ENCODE assay signal across 8 cellular contexts in genomic region chr5:159098285-159099048, GRCh38. TPM values are rescaled to one million over a fixed set of nuclear protein-coding genes. Genes with fewer than 3 reads are reported as not detected.
DNase-seq lines count a peak whose midpoint lies in the region; ATAC-seq and TF ChIP-seq lines count a peak whose summit lies in the region.

No MANE protein-coding gene starts in this region.

- H3K4me3 ChIP-seq in testis, result peak overlapping the region; percentile 64 to 73

- peaks cover 25% of the 10 kb centered on the region for H3K4me1 Mint-ChIP-seq in T-helper 1 cell treated with Interleukin-12 subunit alpha and Interleukin-12 subunit beta and Interleukin-4 antibody, amounts not matched to agents 30 μg/mL and 1 μg/mL, for 36 hours (ENCODE audit: low read depth)
- H3K4me1 Mint-ChIP-seq in activated naive CD8-positive, alpha-beta T cell treated with anti-CD3 and anti-CD28 coated beads, Interleukin-2, amount 10 ng/mL, durations not matched to agents 7 days and 5 days, result peaks cover 29% of the 10 kb centered on the region

- no peak for TF ChIP-seq POLR2A in testis (IDR thresholded peaks at IDR 0.05)

- peak overlapping the region; percentile 82 for H3K27ac Mint-ChIP-seq in T-helper 1 cell treated with Interleukin-12 subunit alpha and Interleukin-12 subunit beta and Interleukin-4 antibody, amounts not matched to agents 30 μg/mL and 1 μg/mL, for 36 hours
- H3K27ac Mint-ChIP-seq in activated naive CD8-positive, alpha-beta T cell treated with anti-CD3 and anti-CD28 coated beads, Interleukin-2, amount 10 ng/mL, durations not matched to agents 7 days and 5 days, result peak overlapping the region; percentile 35

- H3K9me3 Mint-ChIP-seq in T-helper 1 cell treated with Interleukin-12 subunit alpha and Interleukin-12 subunit beta and Interleukin-4 antibody, amounts not matched to agents 30 μg/mL and 1 μg/mL, for 36 hours, result no peaks in the 10 kb centered on the region
- H3K9me3 Mint-ChIP-seq in activated naive CD8-positive, alpha-beta T cell treated with anti-CD3 and anti-CD28 coated beads, Interleukin-2, amount 10 ng/mL, durations not matched to agents 7 days and 5 days, result no peaks in the 10 kb centered on the region

- TF ChIP-seq CTCF in testis (IDR thresholded peaks at IDR 0.05) (no peak), GM10248 (IDR thresholded peaks at IDR 0.05; ENCODE audit: control extremely low read depth, extremely low read depth, low read depth, missing control alignments) (no peak)

- peak overlapping the region; percentile 85 for H3K4me3 Mint-ChIP-seq in T-helper 1 cell treated with Interleukin-12 subunit alpha and Interleukin-12 subunit beta and Interleukin-4 antibody, amounts not matched to agents 30 μg/mL and 1 μg/mL, for 36 hours
- H3K4me3 Mint-ChIP-seq in activated naive CD8-positive, alpha-beta T cell treated with anti-CD3 and anti-CD28 coated beads, Interleukin-2, amount 10 ng/mL, durations not matched to agents 7 days and 5 days, result peak overlapping the region; percentile 84

- CTCF ChIA-PET in GM10248 (lab: Yijun Ruan, JAX), result interaction anchor here (1.1 to 1.2 kb wide), 2 partner anchors 8 to 403 kb away, joined by 3 to 4 read pairs; no protein-coding TSS in a partner anchor

- H3K27ac ChIP-seq in testis, result peak overlapping the region; percentile 93 to 95

- no peaks in the 10 kb centered on the region for H3K27me3 ChIP-seq in testis

- DNase-seq in T-helper 1 cell (no peak), left kidney (ENCODE audit: low read depth, low spot score) (peak; percentile 16), testis (no peak), GM10248 (ENCODE audit: extremely low spot score) (no peak), NCI-H446 treated with DMSO at 0.1 percent for 48 hours (lab: John Stamatoyannopoulos, UW) (no peak), NCI-H226 (no peak)
- DNase-seq in activated naive CD8-positive, alpha-beta T cell treated with anti-CD3 and anti-CD28 coated beads, Interleukin-2, amount 10 ng/mL, durations not matched to agents 7 days and 5 days, result no peak

- H3K27me3 Mint-ChIP-seq in T-helper 1 cell treated with Interleukin-12 subunit alpha and Interleukin-12 subunit beta and Interleukin-4 antibody, amounts not matched to agents 30 μg/mL and 1 μg/mL, for 36 hours (ENCODE audit: low read depth), result peaks cover 90% of the 10 kb centered on the region
- peaks cover 62% of the 10 kb centered on the region for H3K27me3 Mint-ChIP-seq in activated naive CD8-positive, alpha-beta T cell treated with anti-CD3 and anti-CD28 coated beads, Interleukin-2, amount 10 ng/mL, durations not matched to agents 7 days and 5 days

- H3K36me3 ChIP-seq in testis (ENCODE audit: low read depth, missing control alignments), result no peaks in the 10 kb centered on the region

- 4 to 8% methylated on average over 8 of the region's 9 CpGs for WGBS in testis, 2 donors

- no peaks in the 10 kb centered on the region for H3K9me3 ChIP-seq in testis

- POLR2A ChIA-PET in activated naive CD8-positive, alpha-beta T cell treated with anti-CD3 and anti-CD28 coated beads, Interleukin-2, amount 10 ng/mL, durations not matched to agents 7 days and 5 days (lab: Charles Lee), result interaction anchor here (1.1 kb wide), 1 partner anchor 8 kb away, joined by 3 read pairs; no protein-coding TSS in a partner anchor
- POLR2A ChIA-PET in GM10248 (lab: Yijun Ruan, JAX), result no interaction called here

- H3K4me1 ChIP-seq in testis, result peaks cover 9% of the 10 kb centered on the region

- intact Hi-C loops in testis (cut with DNase I; ENCODE audit: low total_unique reads), result no loop called here

- no peak for ATAC-seq in activated naive CD8-positive, alpha-beta T cell treated with anti-CD3 and anti-CD28 coated beads, Interleukin-2, amount 10 ng/mL, durations not matched to agents 7 days and 5 days (ENCODE audit: low read depth)

- peaks cover 2% of the 10 kb centered on the region for H3K36me3 Mint-ChIP-seq in T-helper 1 cell treated with Interleukin-12 subunit alpha and Interleukin-12 subunit beta and Interleukin-4 antibody, amounts not matched to agents 30 μg/mL and 1 μg/mL, for 36 hours (ENCODE audit: low read depth)
- H3K36me3 Mint-ChIP-seq in activated naive CD8-positive, alpha-beta T cell treated with anti-CD3 and anti-CD28 coated beads, Interleukin-2, amount 10 ng/mL, durations not matched to agents 7 days and 5 days, result no peaks in the 10 kb centered on the region

RNA-seq across cellular contexts. Expression of gene EBF1, which starts 1.2 kb away (rescaled TPM):
- under 1 TPM; 0.17 to 0.48 TPM for total RNA-seq in activated naive CD8-positive, alpha-beta T cell treated with anti-CD3 and anti-CD28 coated beads, Interleukin-2, amount 10 ng/mL, durations not matched to agents 7 days and 5 days
- 10 to 100 TPM; 18.8 to 23.5 TPM for total RNA-seq in testis
- 9.9 TPM for polyA plus RNA-seq in testis (ENCODE audit: insufficient read depth, low read depth, low replicate concordance)

Comparison
In these comparisons a context has a peak if more than half of its experiments do, and no peak if none do; other contexts are left out.
1. RNA of gene EBF1, which starts 1.2 kb away (total RNA-seq): 18.8 to 23.5 TPM in testis; 0.17 to 0.48 TPM in activated naive CD8-positive, alpha-beta T cell treated with anti-CD3 and anti-CD28 coated beads, Interleukin-2, amount 10 ng/mL, durations not matched to agents 7 days and 5 days; every median in the first group is over 10 times any median in the second.